ENCODE assay signal across 16 cellular contexts in the genomic region with DNA sequence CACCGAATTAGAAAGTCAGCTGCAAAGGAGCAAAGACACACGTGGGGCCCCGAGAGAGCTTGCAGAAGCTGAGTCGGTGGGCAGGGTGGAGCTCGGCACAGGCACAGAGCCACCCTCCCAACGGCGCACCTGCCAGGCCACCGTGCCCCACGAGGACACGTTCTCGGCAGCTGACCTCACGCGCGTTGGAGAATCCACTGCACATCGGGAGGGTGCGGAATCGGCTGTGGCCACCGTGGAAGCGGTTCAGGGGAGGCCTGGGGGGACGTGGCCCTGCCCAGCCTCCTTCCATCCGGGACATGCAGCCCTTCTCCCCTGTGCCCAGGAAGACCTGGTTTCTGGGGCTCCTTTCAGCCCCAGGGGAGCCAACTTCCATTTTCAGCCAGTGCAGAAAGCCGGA. TPM values are rescaled to one million over a fixed set of nuclear protein-coding genes. Genes with fewer than 3 reads are reported as not detected.
DNase-seq lines count a peak whose midpoint lies in the region; ATAC-seq lines count a peak whose summit lies in the region.
"Had no signal": no experiment of that assay in that cellular context is flagged by ENCODE, and none has a peak within 500 bp of the region (broad histone marks: within the 10 kb centered on the region; RNA-seq: fewer than 3 reads in every experiment).

No MANE protein-coding gene starts in this region.

- peaks cover 0 to 18% (median 0%) of the 10 kb centered on the region in 11 experiments; a peak in 11 of 22 replicates for H3K36me3 ChIP-seq in BLaER1 treated with 17β-estradiol and CSF1 and Interleukin-3, amounts not matched to agents 10 nM and 100 nM
- no peaks in the 10 kb centered on the region for H3K36me3 ChIP-seq in CD8-positive, alpha-beta memory T cell (ENCODE audit: insufficient read depth, low read length)
- H3K36me3 ChIP-seq: HAP-1 had no signal

- H3K4me2 ChIP-seq in BLaER1 treated with 17β-estradiol and CSF1 and Interleukin-3, amounts not matched to agents 10 nM and 100 nM: peak overlapping the region; percentile 80 to 100 (median 98)

- peaks cover 0 to 29% (median 21%) of the 10 kb centered on the region in 11 experiments; a peak in 11 of 22 replicates for H3K27me3 ChIP-seq in BLaER1 treated with 17β-estradiol and CSF1 and Interleukin-3, amounts not matched to agents 10 nM and 100 nM
- H3K27me3 ChIP-seq in CD8-positive, alpha-beta memory T cell (ENCODE audit: insufficient read depth, low read length, poor library complexity, severe bottlenecking): no peaks in the 10 kb centered on the region
- H3K27me3 ChIP-seq: SJSA1 had no signal

- POLR2A ChIA-PET in CD8-positive, alpha-beta memory T cell (lab: Charles Lee): no interaction called here
- POLR2A ChIA-PET in naive thymus-derived CD8-positive, alpha-beta T cell (lab: Charles Lee): interaction anchor here (1.1 kb wide), 1 partner anchor 23 kb away, joined by 4 read pairs; no protein-coding TSS in a partner anchor

- peak overlapping the region in 8 of 11 experiments; percentile 23 to 98 (median 93); a peak in 9 of 22 replicates for H3K9ac ChIP-seq in BLaER1 treated with 17β-estradiol and CSF1 and Interleukin-3, amounts not matched to agents 10 nM and 100 nM

- peak overlapping the region in 6 of 10 experiments; percentile 31 to 88 (median 82); a peak in 10 of 20 replicates for H3K4me3 ChIP-seq in BLaER1 treated with 17β-estradiol and CSF1 and Interleukin-3, amounts not matched to agents 10 nM and 100 nM
- H3K4me3 ChIP-seq in CD8-positive, alpha-beta memory T cell (ENCODE audit: low read length): no peak overlapping the region
- H3K4me3 ChIP-seq: GM12878, HAP-1, SJSA1 had no signal

- no peak overlapping the region for H3K27ac Mint-ChIP-seq in CD8-positive, alpha-beta memory T cell
- no peak overlapping the region for H3K27ac Mint-ChIP-seq in activated naive CD8-positive, alpha-beta T cell
- peak overlapping the region in 2 of 10 donors; percentile 40 to 74 for H3K27ac Mint-ChIP-seq in naive thymus-derived CD8-positive, alpha-beta T cell

- H3K9me3 ChIP-seq in BLaER1 treated with 17β-estradiol and CSF1 and Interleukin-3, amounts not matched to agents 10 nM and 100 nM (replicated peaks in 1 of 11): no peaks in the 10 kb centered on the region
- H3K9me3 ChIP-seq in CD8-positive, alpha-beta memory T cell (ENCODE audit: low read length): no peaks in the 10 kb centered on the region
- H3K9me3 ChIP-seq: HAP-1, SJSA1 had no signal

- peaks cover 71 to 81% (median 76%) of the 10 kb centered on the region in 10 experiments for H3K4me1 ChIP-seq in BLaER1 treated with 17β-estradiol and CSF1 and Interleukin-3, amounts not matched to agents 10 nM and 100 nM
- no peaks in the 10 kb centered on the region for H3K4me1 ChIP-seq in CD8-positive, alpha-beta memory T cell (ENCODE audit: insufficient read depth, low read length)
- H3K4me1 ChIP-seq: HAP-1, SJSA1 had no signal

- H3K9me3 Mint-ChIP-seq in CD8-positive, alpha-beta memory T cell: no peaks in the 10 kb centered on the region
- H3K9me3 Mint-ChIP-seq in activated naive CD8-positive, alpha-beta T cell (ENCODE audit: low read depth): no peaks in the 10 kb centered on the region
- H3K9me3 Mint-ChIP-seq in naive thymus-derived CD8-positive, alpha-beta T cell: no peaks in the 10 kb centered on the region

- H4K20me1 ChIP-seq in BLaER1 treated with 17β-estradiol and CSF1 and Interleukin-3, amounts not matched to agents 10 nM and 100 nM: peaks cover 12 to 82% (median 74%) of the 10 kb centered on the region in 11 experiments; a peak in 21 of 22 replicates

- H3K4me3 Mint-ChIP-seq in CD8-positive, alpha-beta memory T cell: peak overlapping the region; percentile 46 to 86 (median 65)
- peak overlapping the region; percentile 71 for H3K4me3 Mint-ChIP-seq in activated naive CD8-positive, alpha-beta T cell
- peak overlapping the region in 9 of 10 donors; percentile 43 to 76 (median 62) for H3K4me3 Mint-ChIP-seq in naive thymus-derived CD8-positive, alpha-beta T cell

- peaks cover 0 to 12% (median 4%) of the 10 kb centered on the region in 3 donors for H3K4me1 Mint-ChIP-seq in CD8-positive, alpha-beta memory T cell
- peaks cover 1% of the 10 kb centered on the region for H3K4me1 Mint-ChIP-seq in activated naive CD8-positive, alpha-beta T cell (ENCODE audit: low read depth)
- peaks cover 4 to 11% (median 7%) of the 10 kb centered on the region in 4 donors for H3K4me1 Mint-ChIP-seq in naive thymus-derived CD8-positive, alpha-beta T cell

- no peak for DNase-seq in CD8-positive, alpha-beta memory T cell
- DNase-seq in naive thymus-derived CD8-positive, alpha-beta T cell: no peak
- no peak for DNase-seq in SKM-1 (lab: John Stamatoyannopoulos, UW; ENCODE audit: unreplicated experiment)
- DNase-seq in NCI-H446 (lab: John Stamatoyannopoulos, UW): no peak
- no peak for DNase-seq in NCI-H1694 treated with DMSO at 0.1 percent for 48 hours (lab: John Stamatoyannopoulos, UW)
- no peak for DNase-seq in NCI-H345 treated with DMSO at 0.1 percent for 48 hours (lab: John Stamatoyannopoulos, UW; ENCODE audit: unreplicated experiment)
- DNase-seq: ACHN, DMS79, NCI-H146, NCI-H226, NCI-H69 had no signal

- no peak overlapping the region for H3K27ac ChIP-seq in BLaER1 treated with 17β-estradiol and CSF1 and Interleukin-3, amounts not matched to agents 10 nM and 100 nM
- H3K27ac ChIP-seq in CD8-positive, alpha-beta memory T cell (ENCODE audit: low read depth, low read length): no peak overlapping the region
- H3K27ac ChIP-seq: SJSA1 had no signal

- no peaks in the 10 kb centered on the region for H3K36me3 Mint-ChIP-seq in CD8-positive, alpha-beta memory T cell
- no peaks in the 10 kb centered on the region for H3K36me3 Mint-ChIP-seq in activated naive CD8-positive, alpha-beta T cell
- H3K36me3 Mint-ChIP-seq in naive thymus-derived CD8-positive, alpha-beta T cell: no peaks in the 10 kb centered on the region

- CTCF ChIA-PET in CD8-positive, alpha-beta memory T cell (lab: Charles Lee): no interaction called here

- no peak for ATAC-seq in naive thymus-derived CD8-positive, alpha-beta T cell
- ATAC-seq: GM12878 had no signal

- H3K27me3 Mint-ChIP-seq in CD8-positive, alpha-beta memory T cell: no peaks in the 10 kb centered on the region
- H3K27me3 Mint-ChIP-seq in activated naive CD8-positive, alpha-beta T cell: no peaks in the 10 kb centered on the region
- no peaks in the 10 kb centered on the region for H3K27me3 Mint-ChIP-seq in naive thymus-derived CD8-positive, alpha-beta T cell

RNA-seq across cellular contexts. Expression of a gene that starts 20.9 kb away (rescaled TPM):
- total RNA-seq in CD8-positive, alpha-beta memory T cell: 10 to 100 TPM; 15.5 to 16.7 TPM
- polyA plus RNA-seq in CD8-positive, alpha-beta memory T cell: 0.71 TPM
- total RNA-seq in naive thymus-derived CD8-positive, alpha-beta T cell: 10 to 100 TPM; 10.6 to 10.8 TPM
- polyA plus RNA-seq in naive thymus-derived CD8-positive, alpha-beta T cell: under 1 TPM; 0.23 to 0.36 (median 0.28) TPM

RNA-seq across cellular contexts. Expression of a gene that starts 49.4 kb away (rescaled TPM):
- total RNA-seq in CD8-positive, alpha-beta memory T cell: 1 to 10 TPM; 1.5 to 1.7 TPM
- 0.23 TPM for polyA plus RNA-seq in CD8-positive, alpha-beta memory T cell
- total RNA-seq in naive thymus-derived CD8-positive, alpha-beta T cell: 1 to 10 TPM; 2.0 to 2.1 TPM
- polyA plus RNA-seq in naive thymus-derived CD8-positive, alpha-beta T cell: under 1 TPM; 0.01 to 0.10 (median 0.09) TPM
